ENCODE assay signal across 1 cellular context in the genomic region with DNA sequence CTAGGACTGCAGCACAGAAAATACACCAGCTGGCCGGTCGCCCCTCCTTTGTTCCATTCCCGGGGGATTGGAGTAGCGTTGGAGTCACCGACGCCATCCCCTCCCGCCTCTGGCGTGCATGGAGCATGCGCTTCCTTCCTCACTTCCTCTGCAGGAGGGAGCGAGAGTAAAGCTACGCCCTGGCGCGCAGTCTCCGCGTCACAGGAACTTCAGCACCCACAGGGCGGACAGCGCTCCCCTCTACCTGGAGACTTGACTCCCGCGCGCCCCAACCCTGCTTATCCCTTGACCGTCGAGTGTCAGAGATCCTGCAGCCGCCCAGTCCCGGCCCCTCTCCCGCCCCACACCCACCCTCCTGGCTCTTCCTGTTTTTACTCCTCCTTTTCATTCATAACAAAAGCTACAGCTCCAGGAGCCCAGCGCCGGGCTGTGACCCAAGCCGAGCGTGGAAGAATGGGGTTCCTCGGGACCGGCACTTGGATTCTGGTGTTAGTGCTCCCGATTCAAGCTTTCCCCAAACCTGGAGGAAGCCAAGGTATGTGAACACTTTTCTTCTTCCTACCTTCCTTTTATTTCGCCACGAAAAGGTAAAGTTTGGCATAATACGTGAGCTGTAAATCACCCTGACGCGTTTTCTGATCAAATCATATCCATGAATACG.
TF ChIP-seq lines count a peak whose summit lies in the region.

SCG3 (plus strand) TSS at position 201 of the 661 bp plus-strand sequence; CDS start at position 454, 253 bp downstream.

TF ChIP-seq in K562, 482 proteins besides CTCF, POLR2A, EP300 and RAD21 (continued from another document and continues in another):
- TF ChIP-seq ZNF518B (CRISPR knock-in tag; IDR thresholded peaks at IDR 0.05) (no peak), SMARCA5 (IDR thresholded peaks at IDR 0.05) (no peak), PHF8 (IDR thresholded peaks at IDR 0.05; ENCODE audit: borderline replicate concordance, low read length) (peak; percentile 39; the same call in 1 of the 2 replicates), ASH1L (IDR thresholded peaks at IDR 0.05; ENCODE audit: borderline replicate concordance, low read depth, partially characterized antibody) (no peak), ZNF23 (CRISPR knock-in tag; IDR thresholded peaks at IDR 0.05) (no peak), ELK3 (CRISPR knock-in tag; IDR thresholded peaks at IDR 0.05) (no peak), UBTF (IDR thresholded peaks at IDR 0.05; ENCODE audit: borderline replicate concordance in 1 of 2, low read depth in 2 of 2, low read length in 2 of 2) (peak in 1 of 2 experiments; percentile 75; a peak in 1 of 4 replicates), HMGXB4 (CRISPR knock-in tag; IDR thresholded peaks at IDR 0.05) (0 out of 2 replicates have a peak, but pooled peaks have one; percentile 74), RBM39 (optimal IDR thresholded peaks at IDR 0.05; ENCODE audit: low read depth, low read length) (no peak), ZNF76 (CRISPR knock-in tag; IDR thresholded peaks at IDR 0.05; ENCODE audit: borderline replicate concordance) (0 out of 2 replicates have a peak, but pooled peaks have one; percentile 21), TEAD2 (tag; IDR thresholded peaks at IDR 0.05) (no peak), NCOA2 (IDR thresholded peaks at IDR 0.05; ENCODE audit: partially characterized antibody in 2 of 2) (no peak), ZNF133 (CRISPR knock-in tag; IDR thresholded peaks at IDR 0.05) (no peak), ZNF398 (CRISPR knock-in tag; IDR thresholded peaks at IDR 0.05) (no peak), KDM4B (IDR thresholded peaks at IDR 0.05; ENCODE audit: borderline replicate concordance in 2 of 2, low read depth in 1 of 2) (peak in 1 of 2 experiments; percentile 52; a peak in 1 of 4 replicates), ZBTB40 (IDR thresholded peaks at IDR 0.05) (peak; percentile 79), ZBTB40 (CRISPR knock-in tag; IDR thresholded peaks at IDR 0.05) (peak; percentile 59), ZNF24 (IDR thresholded peaks at IDR 0.05) (peak; percentile 79), KLF10 (CRISPR knock-in tag; IDR thresholded peaks at IDR 0.05) (no peak), SIN3A (IDR thresholded peaks at IDR 0.05; ENCODE audit: borderline replicate concordance in 2 of 2, control insufficient read depth in 1 of 2, low read depth in 2 of 2, low read length in 2 of 2) (peak; percentile 94 to 98), NFE2L1 (tag; IDR thresholded peaks at IDR 0.05; ENCODE audit: borderline replicate concordance, low read depth) (no peak)
- TF ChIP-seq, protein P1, sequence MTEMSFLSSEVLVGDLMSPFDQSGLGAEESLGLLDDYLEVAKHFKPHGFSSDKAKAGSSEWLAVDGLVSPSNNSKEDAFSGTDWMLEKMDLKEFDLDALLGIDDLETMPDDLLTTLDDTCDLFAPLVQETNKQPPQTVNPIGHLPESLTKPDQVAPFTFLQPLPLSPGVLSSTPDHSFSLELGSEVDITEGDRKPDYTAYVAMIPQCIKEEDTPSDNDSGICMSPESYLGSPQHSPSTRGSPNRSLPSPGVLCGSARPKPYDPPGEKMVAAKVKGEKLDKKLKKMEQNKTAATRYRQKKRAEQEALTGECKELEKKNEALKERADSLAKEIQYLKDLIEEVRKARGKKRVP (CRISPR knock-in tag; IDR thresholded peaks at IDR 0.05) = peak; percentile 35; the same call in 1 of the 2 replicates
- TF ChIP-seq, protein P2, sequence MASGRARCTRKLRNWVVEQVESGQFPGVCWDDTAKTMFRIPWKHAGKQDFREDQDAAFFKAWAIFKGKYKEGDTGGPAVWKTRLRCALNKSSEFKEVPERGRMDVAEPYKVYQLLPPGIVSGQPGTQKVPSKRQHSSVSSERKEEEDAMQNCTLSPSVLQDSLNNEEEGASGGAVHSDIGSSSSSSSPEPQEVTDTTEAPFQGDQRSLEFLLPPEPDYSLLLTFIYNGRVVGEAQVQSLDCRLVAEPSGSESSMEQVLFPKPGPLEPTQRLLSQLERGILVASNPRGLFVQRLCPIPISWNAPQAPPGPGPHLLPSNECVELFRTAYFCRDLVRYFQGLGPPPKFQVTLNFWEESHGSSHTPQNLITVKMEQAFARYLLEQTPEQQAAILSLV (tag; IDR thresholded peaks at IDR 0.05) = no peak
- TF ChIP-seq, protein P3, sequence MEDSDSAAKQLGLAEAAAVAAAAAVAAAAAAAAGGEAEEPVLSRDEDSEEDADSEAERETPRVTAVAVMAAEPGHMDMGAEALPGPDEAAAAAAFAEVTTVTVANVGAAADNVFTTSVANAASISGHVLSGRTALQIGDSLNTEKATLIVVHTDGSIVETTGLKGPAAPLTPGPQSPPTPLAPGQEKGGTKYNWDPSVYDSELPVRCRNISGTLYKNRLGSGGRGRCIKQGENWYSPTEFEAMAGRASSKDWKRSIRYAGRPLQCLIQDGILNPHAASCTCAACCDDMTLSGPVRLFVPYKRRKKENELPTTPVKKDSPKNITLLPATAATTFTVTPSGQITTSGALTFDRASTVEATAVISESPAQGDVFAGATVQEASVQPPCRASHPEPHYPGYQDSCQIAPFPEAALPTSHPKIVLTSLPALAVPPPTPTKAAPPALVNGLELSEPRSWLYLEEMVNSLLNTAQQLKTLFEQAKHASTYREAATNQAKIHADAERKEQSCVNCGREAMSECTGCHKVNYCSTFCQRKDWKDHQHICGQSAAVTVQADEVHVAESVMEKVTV (CRISPR knock-in tag; IDR thresholded peaks at IDR 0.05) = no peak
